In genomic region chr1:46300673-46301405, GRCh38 we compare ENCODE assay signal across 8 cellular contexts. TPM values are rescaled to one million over a fixed set of nuclear protein-coding genes. Genes with fewer than 3 reads are reported as not detected.
DNase-seq lines count a peak whose midpoint lies in the region; ATAC-seq, FAIRE-seq and TF ChIP-seq lines count a peak whose summit lies in the region.

No MANE protein-coding gene starts in this region.

- no peak overlapping the region for H2BK120ac ChIP-seq in H1 (replicated peaks; ENCODE audit: low read depth, low read length)

- no peak for ATAC-seq in HG03045 (IDR thresholded peaks at IDR 0.05; ENCODE audit: unreplicated experiment)

- H3K9ac ChIP-seq in OCI-LY1 (ENCODE audit: low read length) (no peak overlapping the region; the same call in 1 of the 2 replicates), H1 (replicated peaks in 1 of 4; ENCODE audit: extremely low read depth in 1 of 4, low read depth in 3 of 4, low read length in 3 of 4) (peak overlapping the region in 3 of 4 experiments; percentile 8 to 87 (median 84); a peak in 5 of 7 replicates), neural cell (ENCODE audit: low read length) (peak overlapping the region; percentile 99)

- peaks cover 20% of the 10 kb centered on the region; the same call in 1 of the 2 replicates for H3K36me3 ChIP-seq in OCI-LY1 (ENCODE audit: insufficient read depth, low read length)
- H3K36me3 ChIP-seq in H1 (ENCODE audit: control insufficient read depth in 2 of 4, insufficient read depth in 4 of 4, low read length in 3 of 4): peaks cover 0 to 23% (median 12%) of the 10 kb centered on the region in 4 experiments; a peak in 6 of 8 replicates
- peaks cover 12% of the 10 kb centered on the region for H3K36me3 ChIP-seq in neural cell (ENCODE audit: insufficient read depth, low read length)

- H3F3A ChIP-seq in OCI-LY1 (ENCODE audit: insufficient read depth, low read length) (no peaks in the 10 kb centered on the region), neural cell (ENCODE audit: insufficient read depth, low read length, poor library complexity, severe bottlenecking) (no peaks in the 10 kb centered on the region)

- no peaks in the 10 kb centered on the region for H3K79me1 ChIP-seq in H1 (ENCODE audit: low read depth, low read length)

- peaks cover 8% of the 10 kb centered on the region; the same call in 1 of the 2 replicates for H3K23me2 ChIP-seq in H1 (ENCODE audit: low read depth, low read length)

- no peak overlapping the region for H2BK15ac ChIP-seq in H1 (ENCODE audit: low read length)

- H3K79me2 ChIP-seq in OCI-LY1 (ENCODE audit: insufficient read depth, low read length) (peaks cover 22% of the 10 kb centered on the region), H1 (ENCODE audit: control insufficient read depth in 1 of 2, insufficient read depth in 2 of 2, low read length in 2 of 2) (peaks cover 17 to 65% of the 10 kb centered on the region in 2 experiments), neural cell (replicated peaks; ENCODE audit: insufficient read depth, low read length) (peaks cover 65% of the 10 kb centered on the region)

- FAIRE-seq in H1 (lab: Jason Lieb, UNC): no peak

- peak; percentile 5 for DNase-seq in CD1c-positive myeloid dendritic cell (ENCODE audit: extremely low spot score)
- DNase-seq in H1 (ENCODE audit: low read depth in 1 of 2, low spot score in 2 of 2): no peak
- no peak for DNase-seq in DMS 273 (lab: John Stamatoyannopoulos, UW; ENCODE audit: unreplicated experiment)
- DNase-seq in islet precursor cell: no peak
- DNase-seq in SKM-1 treated with dmso at 0.1 percent for 144 hours (lab: John Stamatoyannopoulos, UW; ENCODE audit: unreplicated experiment): no peak

- no peaks in the 10 kb centered on the region for H3K9me3 ChIP-seq in OCI-LY1 (ENCODE audit: low read length)
- no peaks in the 10 kb centered on the region for H3K9me3 ChIP-seq in H1 (ENCODE audit: insufficient read depth in 2 of 2, low read depth in 1 of 2, low read length in 1 of 2)
- no peaks in the 10 kb centered on the region for H3K9me3 ChIP-seq in neural cell (ENCODE audit: low read length)

- TF ChIP-seq EP300 in H1 (IDR thresholded peaks at IDR 0.05; ENCODE audit: borderline replicate concordance in 1 of 2, low read depth in 2 of 2, low read length in 2 of 2): no peak
- no peak for TF ChIP-seq EP300 in neural cell (conservative IDR thresholded peaks at IDR 0.05; ENCODE audit: poor library complexity, severe bottlenecking)

- peak overlapping the region; percentile 71; the same call in 1 of the 2 replicates for H2BK5ac ChIP-seq in H1 (ENCODE audit: low read depth, low read length)

- H3K4me3 ChIP-seq in OCI-LY1 (ENCODE audit: low read depth, low read length, poor library complexity, severe bottlenecking) (peak overlapping the region; percentile 98), H1 (ENCODE audit: extremely low read depth in 1 of 4, insufficient read depth in 2 of 4, low read depth in 3 of 4, low read length in 4 of 4) (peak overlapping the region; percentile 84 to 97 (median 90); a peak in 5 of 8 replicates), neural cell (ENCODE audit: low read length) (peak overlapping the region; percentile 99)

- H3K23ac ChIP-seq in H1 (ENCODE audit: insufficient read length): no peak overlapping the region

- 85% methylated on average over 6 of the region's 6 CpGs; no CpG with 5 or more reads in 1 of the 2 experiments for WGBS in H1 (ENCODE audit: extremely low coverage in 1 of 2, insufficient coverage in 1 of 2, insufficient read length in 1 of 2, insufficient replicate concordance in 2 of 2, low coverage in 1 of 2, low lambda C conversion rate in 2 of 2, missing lambda C conversion rate in 1 of 2), 2 experiments

- H3K56ac ChIP-seq in H1 (replicated peaks; ENCODE audit: insufficient read length, low read depth, low read length): no peak overlapping the region

- H3K27ac ChIP-seq in OCI-LY1 (ENCODE audit: low read depth, low read length, poor library complexity, severe bottlenecking) (no peak overlapping the region), H1 (ENCODE audit: low read depth, low read length) (0 out of 2 replicates have a peak overlapping the region, but pooled peaks have one; percentile 43), neural cell (ENCODE audit: low read length) (peak overlapping the region; percentile 93)

- no peak overlapping the region for H4K91ac ChIP-seq in H1 (replicated peaks; ENCODE audit: insufficient read length, low read length)

- TF ChIP-seq CTCF in OCI-LY1 (IDR thresholded peaks at IDR 0.05; ENCODE audit: low read length) (no peak), H1 (IDR thresholded peaks at IDR 0.05; ENCODE audit: control extremely low read depth in 1 of 3, insufficient read depth in 1 of 3, low read depth in 1 of 3, low read length in 3 of 3) (no peak), neural cell (IDR thresholded peaks at IDR 0.05; ENCODE audit: poor library complexity, severe bottlenecking) (no peak)

- peak overlapping the region; percentile 87; the same call in 1 of the 2 replicates for H3K4me2 ChIP-seq in OCI-LY1 (ENCODE audit: low read length)
- peak overlapping the region; percentile 80 to 91 for H3K4me2 ChIP-seq in H1 (ENCODE audit: insufficient read depth in 1 of 2, low read depth in 2 of 2, low read length in 2 of 2)
- peak overlapping the region; percentile 82 for H3K4me2 ChIP-seq in neural cell (ENCODE audit: low read length)

- H3K4me1 ChIP-seq in OCI-LY1 (ENCODE audit: insufficient read depth, low read length, severe bottlenecking) (peaks cover 12% of the 10 kb centered on the region), H1 (replicated peaks in 1 of 4; ENCODE audit: control insufficient read depth in 3 of 4, insufficient read depth in 4 of 4, low read length in 3 of 4) (peaks cover 5 to 12% (median 8%) of the 10 kb centered on the region in 4 experiments)

- H3K9me2 ChIP-seq in OCI-LY1 (ENCODE audit: low read depth, low read length) (no peaks in the 10 kb centered on the region), neural cell (ENCODE audit: insufficient read depth, low read length) (no peaks in the 10 kb centered on the region)

- no peak overlapping the region for H2BK20ac ChIP-seq in H1 (ENCODE audit: low read length)

- H3K4ac ChIP-seq in H1 (replicated peaks; ENCODE audit: insufficient read length, low read depth, low read length): peak overlapping the region; percentile 70

- H3K14ac ChIP-seq in H1 (ENCODE audit: insufficient read length): no peak overlapping the region

- no peak for TF ChIP-seq POLR2A in H1 (IDR thresholded peaks at IDR 0.05; ENCODE audit: control extremely low read depth in 1 of 2, low read depth in 2 of 2, low read length in 2 of 2)

- no peaks in the 10 kb centered on the region for H4K20me1 ChIP-seq in OCI-LY1 (ENCODE audit: insufficient read depth, low read length)
- no peaks in the 10 kb centered on the region for H4K20me1 ChIP-seq in H1 (replicated peaks in 1 of 2; ENCODE audit: control insufficient read depth in 1 of 2, insufficient read depth in 2 of 2, low read length in 2 of 2)
- no peaks in the 10 kb centered on the region for H4K20me1 ChIP-seq in neural cell (ENCODE audit: insufficient read depth)

- no peak overlapping the region for H2AK5ac ChIP-seq in H1 (ENCODE audit: low read depth, low read length)

- POLR2A ChIA-PET in H1 (lab: Charles Lee; ENCODE audit: partially characterized antibody): interaction anchor here (0.6 to 33.1 kb wide), 8 partner anchors 8 to 902 kb away, joined by 3 to 689 read pairs (median 6); partner anchors contain the start of gene RAD54L

- CTCF ChIA-PET in H1 (lab: Charles Lee; ENCODE audit: partially characterized antibody): interaction anchor here (0.6 to 1.6 kb wide), 7 partner anchors 16 to 64 kb away, joined by 3 to 5 read pairs (median 4); no protein-coding TSS in a partner anchor

- TF ChIP-seq RAD21 in H1 (IDR thresholded peaks at IDR 0.05 in 1 of 2, conservative IDR thresholded peaks at IDR 0.05 in 1 of 2; ENCODE audit: low read depth in 2 of 2, low read length in 2 of 2) (no peak), neural cell (conservative IDR thresholded peaks at IDR 0.05) (no peak)

- H3K27me3 ChIP-seq in OCI-LY1 (ENCODE audit: insufficient read depth, low read length): no peaks in the 10 kb centered on the region
- H3K27me3 ChIP-seq in H1 (replicated peaks in 1 of 4; ENCODE audit: control insufficient read depth in 3 of 4, extremely low read depth in 1 of 4, insufficient read depth in 3 of 4, low read length in 3 of 4): no peaks in the 10 kb centered on the region
- H3K27me3 ChIP-seq in neural cell (ENCODE audit: insufficient read depth, low read depth, low read length): no peaks in the 10 kb centered on the region

- H2AFZ ChIP-seq in OCI-LY1 (ENCODE audit: low read length) (no peak overlapping the region), H1 (ENCODE audit: low read length) (no peak overlapping the region), neural cell (ENCODE audit: low read depth, low read length) (no peak overlapping the region)

- H4K5ac ChIP-seq in H1 (ENCODE audit: insufficient read length, low read depth, low read length): no peak overlapping the region

- H4K8ac ChIP-seq in H1 (ENCODE audit: extremely low read depth, insufficient read depth, low read length): no peak overlapping the region

- H2BK12ac ChIP-seq in H1 (ENCODE audit: low read depth, low read length): peak overlapping the region; percentile 52; the same call in 1 of the 2 replicates

- peak overlapping the region; percentile 72; the same call in 1 of the 2 replicates for H3K18ac ChIP-seq in H1 (ENCODE audit: extremely low read depth, low read length)

RNA-seq across cellular contexts. Expression of gene LRRC41, which starts 2.6 kb away (rescaled TPM):
- total RNA-seq in H1 (2021; fragmentation: NEBNext Ultra II Directional; extraction: Animal tissue kit (Norgen Biotek cat#: 25700)): 36.8 and 37.2 TPM in 2 replicates
- polyA plus RNA-seq in H1 (2011; rRNA removed) (51.2 and 57.3 TPM in 2 replicates), neural cell (52.9 and 68.6 TPM in 2 replicates)
- polyA plus RNA-seq in H1 (2011; cell fraction: cytosol; rRNA removed): 36.0 TPM
- polyA plus RNA-seq in H1 (2011; cell fraction: nucleus; rRNA removed): 42.9 TPM
- polyA plus RNA-seq in H1 (2012, experiment 1 of 2): 23.4 to 34.0 TPM (median 31.5 TPM) in 4 replicates
- polyA plus RNA-seq in H1 (2012, experiment 2 of 2): 46.0 TPM
- 18.3 TPM for polyA plus RNA-seq in H1 (2013, experiment 1 of 2)
- polyA plus RNA-seq in H1 (2013, experiment 2 of 2): 17.6 TPM
- polyA minus RNA-seq in H1 (2011; rRNA and poly(A)+ RNA removed): 45.2 and 46.3 TPM in 2 replicates
- polyA minus RNA-seq in H1 (2011; cell fraction: cytosol; rRNA and poly(A)+ RNA removed): 26.7 TPM
- polyA minus RNA-seq in H1 (2011; cell fraction: nucleus; rRNA and poly(A)+ RNA removed): 25.9 TPM
- polyA minus RNA-seq in neural cell: 68.2 and 75.2 TPM in 2 replicates

RNA-seq across cellular contexts. Expression of gene UQCRH, which starts 2.7 kb away (rescaled TPM):
- 621 and 626 TPM in 2 replicates for total RNA-seq in H1 (2021; fragmentation: NEBNext Ultra II Directional; extraction: Animal tissue kit (Norgen Biotek cat#: 25700))
- polyA plus RNA-seq in H1 (2011; rRNA removed) (565 and 1,112 TPM in 2 replicates), neural cell (1,068 and 1,272 TPM in 2 replicates)
- polyA plus RNA-seq in H1 (2011; cell fraction: cytosol; rRNA removed): 1,400 TPM
- polyA plus RNA-seq in H1 (2011; cell fraction: nucleus; rRNA removed): 92.1 TPM
- polyA plus RNA-seq in H1 (2012, experiment 1 of 2): 810 to 1,275 TPM (median 1,000 TPM) in 4 replicates
- 709 TPM for polyA plus RNA-seq in H1 (2012, experiment 2 of 2)
- 826 TPM for polyA plus RNA-seq in H1 (2013, experiment 1 of 2)
- polyA plus RNA-seq in H1 (2013, experiment 2 of 2): 891 TPM
- 77.4 and 81.2 TPM in 2 replicates for polyA minus RNA-seq in H1 (2011; rRNA and poly(A)+ RNA removed)
- 128 TPM for polyA minus RNA-seq in H1 (2011; cell fraction: cytosol; rRNA and poly(A)+ RNA removed)
- polyA minus RNA-seq in H1 (2011; cell fraction: nucleus; rRNA and poly(A)+ RNA removed): 98.4 TPM
- polyA minus RNA-seq in neural cell: 248 and 341 TPM in 2 replicates

RNA-seq across cellular contexts. Expression of gene NSUN4, which starts 39.8 kb away (rescaled TPM):
- 13.7 and 15.7 TPM in 2 replicates for total RNA-seq in H1 (2021; fragmentation: NEBNext Ultra II Directional; extraction: Animal tissue kit (Norgen Biotek cat#: 25700))
- polyA plus RNA-seq in H1 (2011; rRNA removed): 9.7 and 12.2 TPM in 2 replicates
- polyA plus RNA-seq in H1 (2011; cell fraction: cytosol; rRNA removed): 14.8 TPM
- 19.8 TPM for polyA plus RNA-seq in H1 (2011; cell fraction: nucleus; rRNA removed)
- 10.3 to 13.3 TPM (median 11.7 TPM) in 4 replicates for polyA plus RNA-seq in H1 (2012, experiment 1 of 2)
- polyA plus RNA-seq in H1 (2012, experiment 2 of 2): 7.3 TPM
- 14.2 TPM for polyA plus RNA-seq in H1 (2013, experiment 1 of 2)
- 14.1 TPM for polyA plus RNA-seq in H1 (2013, experiment 2 of 2)
- 40.3 and 52.7 TPM in 2 replicates for polyA minus RNA-seq in H1 (2011; rRNA and poly(A)+ RNA removed)
- polyA minus RNA-seq in H1 (2011; cell fraction: cytosol; rRNA and poly(A)+ RNA removed): 12.5 TPM
- polyA minus RNA-seq in H1 (2011; cell fraction: nucleus; rRNA and poly(A)+ RNA removed): 22.4 TPM
- polyA plus RNA-seq in neural cell: 8.7 and 13.1 TPM in 2 replicates
- 12.4 and 17.9 TPM in 2 replicates for polyA minus RNA-seq in neural cell

RNA-seq across cellular contexts. Expression of gene RAD54L, which starts 53.3 kb away (rescaled TPM):
- 47.9 and 50.3 TPM in 2 replicates for total RNA-seq in H1 (2021; fragmentation: NEBNext Ultra II Directional; extraction: Animal tissue kit (Norgen Biotek cat#: 25700))
- 42.4 and 43.5 TPM in 2 replicates for polyA plus RNA-seq in H1 (2011; rRNA removed)
- 29.6 TPM for polyA plus RNA-seq in H1 (2011; cell fraction: cytosol; rRNA removed)
- polyA plus RNA-seq in H1 (2011; cell fraction: nucleus; rRNA removed): 74.0 TPM
- polyA plus RNA-seq in H1 (2012, experiment 1 of 2): 35.3 to 52.0 TPM (median 47.8 TPM) in 4 replicates
- 25.3 TPM for polyA plus RNA-seq in H1 (2012, experiment 2 of 2)
- 18.8 TPM for polyA plus RNA-seq in H1 (2013, experiment 1 of 2)
- polyA plus RNA-seq in H1 (2013, experiment 2 of 2): 19.3 TPM
- polyA minus RNA-seq in H1 (2011; rRNA and poly(A)+ RNA removed): 45.8 and 56.7 TPM in 2 replicates
- 32.2 TPM for polyA minus RNA-seq in H1 (2011; cell fraction: cytosol; rRNA and poly(A)+ RNA removed)
- 32.2 TPM for polyA minus RNA-seq in H1 (2011; cell fraction: nucleus; rRNA and poly(A)+ RNA removed)
- polyA plus RNA-seq in neural cell: 1.1 TPM in 1 of 2 replicates, not detected in the other
- polyA minus RNA-seq in neural cell: 0.46 and 0.97 TPM in 2 replicates
